ENCODE assay signal across 8 cellular contexts in genomic region chr2:110888401-110888800, GRCh38.
"Had no signal": no experiment of that assay in that cellular context is flagged by ENCODE, and none has a peak within 500 bp of the region (broad histone marks: within the 10 kb centered on the region; RNA-seq: fewer than 3 reads in every experiment).

No MANE protein-coding gene starts in this region.

- DNase-seq: GM23248, GOT3, H7, HCEC 1CT, IMR-90, KG1 had no signal

- H3K9ac ChIP-seq: GM23248 had no signal

- H3K4me3 ChIP-seq: GM23248, K562 had no signal

- ATAC-seq: K562 had no signal

- H2AFZ ChIP-seq: GM23248 had no signal

- FAIRE-seq: HTR-8/SVneo, K562 had no signal

- H3K27ac ChIP-seq: GM23248 had no signal
